ENCODE assay signal across 16 cellular contexts in the genomic region with DNA sequence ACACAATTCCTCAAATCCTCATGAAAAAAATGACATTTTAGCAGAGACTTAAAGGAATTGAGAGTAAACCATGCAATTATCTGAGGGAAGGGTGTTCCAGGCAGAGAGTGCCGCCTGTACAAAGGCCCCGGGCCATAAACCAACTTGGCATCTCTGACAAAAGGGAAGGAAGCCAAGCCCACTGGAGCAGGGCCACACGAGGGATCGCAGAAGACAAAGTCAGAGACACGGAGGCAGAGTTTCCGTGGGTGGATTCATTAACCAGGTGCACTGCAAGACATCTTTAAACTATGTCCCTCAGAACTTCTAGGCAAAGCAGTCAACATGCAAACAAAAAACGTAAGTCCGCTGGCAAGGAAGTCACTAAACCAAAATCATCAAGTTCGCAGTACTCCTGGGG.
DNase-seq lines count a peak whose midpoint lies in the region; ATAC-seq, FAIRE-seq and TF ChIP-seq lines count a peak whose summit lies in the region.
"Had no signal": no experiment of that assay in that cellular context is flagged by ENCODE, and none has a peak within 500 bp of the region (broad histone marks: within the 10 kb centered on the region; RNA-seq: fewer than 3 reads in every experiment).

No MANE protein-coding gene starts in this region.

- no peak for TF ChIP-seq RAD21 in A549 (conservative IDR thresholded peaks at IDR 0.05 in 1 of 2, IDR thresholded peaks at IDR 0.05 in 1 of 2)

- H3K27ac ChIP-seq in A549 (peak overlapping the region; percentile 28 to 61; a peak in 3 of 6 replicates), OCI-LY3 (ENCODE audit: low read length) (no peak overlapping the region), left lung (no peak overlapping the region)
- H3K27ac ChIP-seq: SJCRH30 had no signal

- 78% methylated on average over 9 of the region's 9 CpGs for WGBS in A549 (ENCODE audit: missing lambda C conversion rate)

- intact Hi-C loops in left cardiac atrium (cut with DNase I), result no loop called here
- intact Hi-C loops in left lung (cut with DNase I), result no loop called here

- peaks cover 32% of the 10 kb centered on the region for H4K20me1 ChIP-seq in OCI-LY3 (ENCODE audit: insufficient read depth, low read length)

- CTCF ChIA-PET in A549 (lab: Yijun Ruan, JAX), result no interaction called here

- ATAC-seq in A549 (peak in 1 of 2 experiments; percentile 40; a peak in 1 of 6 replicates), left cardiac atrium (peak in 1 of 2 donors; percentile 45), HG03378 (IDR thresholded peaks at IDR 0.05; ENCODE audit: unreplicated experiment) (no peak), left lung (no peak)
- ATAC-seq: esophagus mucosa; stimulated activated naive CD8-positive, alpha-beta T cell treated with anti-CD3 and anti-CD28 coated beads, Interleukin-15, amount 100 ng/mL, for 72 hours had no signal

- H3K4me2 ChIP-seq in A549 (peak overlapping the region; percentile 45), OCI-LY3 (ENCODE audit: low read length) (peak overlapping the region; percentile 31; the same call in 1 of the 2 replicates)

- no peaks in the 10 kb centered on the region for H3K27me3 ChIP-seq in OCI-LY3 (ENCODE audit: low read depth, low read length)
- H3K27me3 ChIP-seq in left lung, result no peaks in the 10 kb centered on the region
- H3K27me3 ChIP-seq: SJCRH30 had no signal

- H3K79me2 ChIP-seq in OCI-LY3 (ENCODE audit: low read length), result peaks cover 66% of the 10 kb centered on the region

- no peak for FAIRE-seq in A549 (lab: Jason Lieb, UNC)

- TF ChIP-seq CTCF in A549 (IDR thresholded peaks at IDR 0.05) (no peak), OCI-LY3 (IDR thresholded peaks at IDR 0.05; ENCODE audit: low read depth, low read length) (no peak), left lung (IDR thresholded peaks at IDR 0.05) (no peak)

- no peak overlapping the region for H3K9ac ChIP-seq in OCI-LY3 (ENCODE audit: low read length)

- H3K9me3 ChIP-seq in A549 (no peaks in the 10 kb centered on the region), OCI-LY3 (ENCODE audit: insufficient read depth, low read length) (no peaks in the 10 kb centered on the region), left lung (no peaks in the 10 kb centered on the region)
- H3K9me3 ChIP-seq: SJCRH30 had no signal

- DNase-seq in A549 (ENCODE audit: low read depth in 1 of 2, low spot score in 1 of 2), result no peak
- DNase-seq in GDM1 (lab: John Stamatoyannopoulos, UW), result peak; percentile 20
- peak; percentile 28 for DNase-seq in left cardiac atrium
- DNase-seq in NCI-H510A treated with DMSO at 0.1 percent for 48 hours (lab: John Stamatoyannopoulos, UW), result no peak
- DNase-seq in left lung, result no peak
- no peak for DNase-seq in T-helper 2 cell
- DNase-seq: activated effector memory CD4-positive, alpha-beta T cell treated with Interleukin-2 at 50 U/mL for 16 hours; GOT3; NCI-H1048; NCI-H524 treated with DMSO at 0.1 percent for 48 hours; SJCRH30; stimulated activated CD4-positive, alpha-beta T cell treated with anti-CD3 and anti-CD28 coated beads, Interleukin-4, amount 100 ng/mL, for 1 hour; stimulated activated naive CD8-positive, alpha-beta T cell treated with anti-CD3 and anti-CD28 coated beads, Interleukin-15, amount 100 ng/mL, for 72 hours had no signal

- H3K36me3 ChIP-seq in OCI-LY3 (replicated peaks; ENCODE audit: low read depth, low read length) (peaks cover 7% of the 10 kb centered on the region), left lung (no peaks in the 10 kb centered on the region)
- H3K36me3 ChIP-seq: SJCRH30 had no signal

- no peak for TF ChIP-seq EP300 in A549 (IDR thresholded peaks at IDR 0.05)

- H3K4me3 ChIP-seq in A549 (no peak overlapping the region), OCI-LY3 (ENCODE audit: low read length) (no peak overlapping the region), left lung (no peak overlapping the region)
- H3K4me3 ChIP-seq: SJCRH30 had no signal

- no peak overlapping the region for H2AFZ ChIP-seq in OCI-LY3 (ENCODE audit: low read depth, low read length)

- peaks cover 26% of the 10 kb centered on the region for H3K4me1 ChIP-seq in A549
- H3K4me1 ChIP-seq in OCI-LY3 (ENCODE audit: low read length), result peaks cover 34% of the 10 kb centered on the region
- peaks cover 9 to 28% of the 10 kb centered on the region in 2 donors for H3K4me1 ChIP-seq in left lung
- H3K4me1 ChIP-seq: SJCRH30 had no signal

- no peak for TF ChIP-seq POLR2A in A549 (IDR thresholded peaks at IDR 0.05; ENCODE audit: low read length)

- POLR2A ChIA-PET in A549 (lab: Yijun Ruan, JAX), result no interaction called here

TF ChIP-seq in A549, 52 proteins besides CTCF, POLR2A, EP300 and RAD21:
- no peak for TF ChIP-seq POLR2AphosphoS2 (conservative IDR thresholded peaks at IDR 0.05; ENCODE audit: low read length)

Comparison
In these comparisons a context has a peak if more than half of its experiments do, and no peak if none do; other contexts are left out.
1. DNase-seq: peak in GDM1 (single experiment) and left cardiac atrium (single experiment); none in A549 (0 of 2), NCI-H510A treated with DMSO at 0.1 percent for 48 hours (single experiment), left lung (0 of 2) and T-helper 2 cell (0 of 5).
2. H3K27ac ChIP-seq: peak in A549 (2 of 2); none in OCI-LY3 (single experiment) and left lung (0 of 2).